In the genomic region with DNA sequence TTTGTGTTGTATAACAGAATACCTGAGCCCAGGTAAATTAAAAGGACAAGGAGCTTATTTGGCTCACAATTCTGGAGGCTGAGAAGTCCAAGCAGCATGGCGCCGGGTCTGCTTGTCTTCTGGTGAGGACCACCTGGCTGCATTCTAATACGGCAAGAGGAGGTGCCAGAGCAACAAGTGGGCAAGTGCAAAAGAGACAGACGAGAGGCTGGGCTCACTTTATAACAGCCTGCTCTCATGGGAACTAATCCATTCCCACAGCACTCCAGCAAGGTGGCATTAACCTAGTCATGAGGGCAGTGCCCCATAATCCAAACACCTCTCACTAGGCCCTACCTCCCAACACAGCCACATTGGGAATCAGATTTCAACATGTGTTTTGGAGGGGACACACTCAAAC, we compare ENCODE assay signal across 9 cellular contexts. TPM values are rescaled to one million over a fixed set of nuclear protein-coding genes. Genes with fewer than 3 reads are reported as not detected.
"Had no signal": no experiment of that assay in that cellular context is flagged by ENCODE, and none has a peak within 500 bp of the region (broad histone marks: within the 10 kb centered on the region; RNA-seq: fewer than 3 reads in every experiment).

No MANE protein-coding gene starts in this region.

- DNase-seq: GDM1, GF-D8 had no signal

- ATAC-seq: GM12878 had no signal

- H3K4me3 ChIP-seq: GM12878 had no signal

- FAIRE-seq: G401.6, GM12878, GM12891, GM12892, GM18507, GM19239 had no signal

RNA-seq across cellular contexts. Expression of gene PACSIN1, which starts 12.9 kb away (rescaled TPM):
- total RNA-seq: G401 had no signal
